ENCODE assay signal across 18 cellular contexts in genomic region chr6:25397406-25397805, GRCh38.
DNase-seq lines count a peak whose midpoint lies in the region; ATAC-seq and TF ChIP-seq lines count a peak whose summit lies in the region.
"Had no signal": no experiment of that assay in that cellular context is flagged by ENCODE, and none has a peak within 500 bp of the region (broad histone marks: within the 10 kb centered on the region; RNA-seq: fewer than 3 reads in every experiment).

No MANE protein-coding gene starts in this region.

- DNase-seq in NCI-H524 treated with DMSO at 0.1 percent for 48 hours (lab: John Stamatoyannopoulos, UW), result peak; percentile 21
- DNase-seq in NCI-H524 (lab: John Stamatoyannopoulos, UW), result no peak
- no peak for DNase-seq in WTC11 (ENCODE audit: low spot score)
- no peak for DNase-seq in neural crest cell (ENCODE audit: low read depth, low spot score)
- no peak for DNase-seq in GM19240 (ENCODE audit: insufficient read length, low spot score)
- no peak for DNase-seq in activated CD4-positive, alpha-beta T cell treated with anti-CD3 and anti-CD28 coated beads for 36 hours
- DNase-seq: DMS153, H7, MV-4-11, NCI-H1105, NCI-H1436 treated with DMSO at 0.1 percent for 48 hours, NCI-H187 treated with DMSO at 0.1 percent for 48 hours, NCI-H446 treated with DMSO at 0.1 percent for 48 hours, PC-3 had no signal

- H3K27me3 Mint-ChIP-seq in WTC11 (ENCODE audit: low read depth) (no peaks in the 10 kb centered on the region), neural crest cell (ENCODE audit: low read depth) (no peaks in the 10 kb centered on the region)
- H3K27me3 Mint-ChIP-seq in activated CD4-positive, alpha-beta T cell treated with anti-CD3 and anti-CD28 coated beads for 36 hours, result no peaks in the 10 kb centered on the region

- H3K4me3 Mint-ChIP-seq in WTC11 (no peak overlapping the region), neural crest cell (no peak overlapping the region)
- H3K4me3 Mint-ChIP-seq in activated CD4-positive, alpha-beta T cell treated with anti-CD3 and anti-CD28 coated beads for 36 hours, result no peak overlapping the region

- CTCF ChIA-PET in WTC11 (lab: Charles Lee), result no interaction called here
- CTCF ChIA-PET in activated CD4-positive, alpha-beta T cell treated with anti-CD3 and anti-CD28 coated beads for 36 hours (lab: Charles Lee), result interaction anchor here (1.0 to 1.2 kb wide), 2 partner anchors 10 to 115 kb away, joined by 3 read pairs; no protein-coding TSS in a partner anchor

- no peaks in the 10 kb centered on the region for H3K36me3 Mint-ChIP-seq in WTC11
- H3K36me3 Mint-ChIP-seq in neural crest cell (ENCODE audit: low read depth), result no peaks in the 10 kb centered on the region
- no peaks in the 10 kb centered on the region for H3K36me3 Mint-ChIP-seq in activated CD4-positive, alpha-beta T cell treated with anti-CD3 and anti-CD28 coated beads for 36 hours (ENCODE audit: low read depth)

- POLR2A ChIA-PET in WTC11 (lab: Charles Lee), result no interaction called here
- POLR2A ChIA-PET in activated CD4-positive, alpha-beta T cell treated with anti-CD3 and anti-CD28 coated beads for 36 hours (lab: Charles Lee), result no interaction called here

- peak; percentile 41; the same call in 1 of the 2 replicates for ATAC-seq in WTC11
- ATAC-seq in HG03354 (IDR thresholded peaks at IDR 0.05; ENCODE audit: poor library complexity, severe bottlenecking, unreplicated experiment), result no peak
- ATAC-seq in activated CD4-positive, alpha-beta T cell treated with anti-CD3 and anti-CD28 coated beads for 36 hours, result no peak
- no peak for ATAC-seq in HG03457 (IDR thresholded peaks at IDR 0.05; ENCODE audit: unreplicated experiment)
- ATAC-seq: K562, PC-3, SK-N-SH treated with all-trans-retinoic acid at 6 μM for 48 hours had no signal

- H3K4me1 Mint-ChIP-seq in WTC11 (peaks cover 51% of the 10 kb centered on the region), neural crest cell (peaks cover 19% of the 10 kb centered on the region)
- no peaks in the 10 kb centered on the region for H3K4me1 Mint-ChIP-seq in activated CD4-positive, alpha-beta T cell treated with anti-CD3 and anti-CD28 coated beads for 36 hours

- intact Hi-C loops in activated CD4-positive, alpha-beta T cell treated with anti-CD3 and anti-CD28 coated beads for 36 hours (cut with DNase I, micrococcal nuclease), result no loop called here

- H3K9me3 Mint-ChIP-seq in WTC11, result no peaks in the 10 kb centered on the region
- H3K9me3 Mint-ChIP-seq in neural crest cell, result peaks cover 2% of the 10 kb centered on the region
- no peaks in the 10 kb centered on the region for H3K9me3 Mint-ChIP-seq in activated CD4-positive, alpha-beta T cell treated with anti-CD3 and anti-CD28 coated beads for 36 hours (ENCODE audit: low read depth)

- H3K27ac Mint-ChIP-seq in WTC11, result no peak overlapping the region
- peak overlapping the region; percentile 81 for H3K27ac Mint-ChIP-seq in neural crest cell (ENCODE audit: unreplicated experiment)
- H3K27ac Mint-ChIP-seq in activated CD4-positive, alpha-beta T cell treated with anti-CD3 and anti-CD28 coated beads for 36 hours, result no peak overlapping the region

- TF ChIP-seq CTCF in WTC11 (IDR thresholded peaks at IDR 0.05) (no peak), neural crest cell (conservative IDR thresholded peaks at IDR 0.05) (no peak)

TF ChIP-seq in WTC11, 78 proteins besides CTCF, POLR2A, EP300 and RAD21:
- no peak for TF ChIP-seq JUN (CRISPR knock-in tag; IDR thresholded peaks at IDR 0.05)
- no peak for TF ChIP-seq CREM (CRISPR knock-in tag; IDR thresholded peaks at IDR 0.05)
- TF ChIP-seq RELA (CRISPR knock-in tag; IDR thresholded peaks at IDR 0.05; ENCODE audit: borderline replicate concordance), result no peak
- TF ChIP-seq ZNF232 (CRISPR knock-in tag; IDR thresholded peaks at IDR 0.05), result no peak
- TF ChIP-seq ARID4B (CRISPR knock-in tag; IDR thresholded peaks at IDR 0.05; ENCODE audit: borderline replicate concordance), result no peak
- TF ChIP-seq ZNF532 (CRISPR knock-in tag; IDR thresholded peaks at IDR 0.05; ENCODE audit: borderline replicate concordance), result no peak
- TF ChIP-seq FOXJ3 (CRISPR knock-in tag; IDR thresholded peaks at IDR 0.05; ENCODE audit: borderline replicate concordance), result no peak
- no peak for TF ChIP-seq GRHL2 (CRISPR knock-in tag; IDR thresholded peaks at IDR 0.05; ENCODE audit: insufficient replicate concordance, severe bottlenecking)
- no peak for TF ChIP-seq RORB (CRISPR knock-in tag; IDR thresholded peaks at IDR 0.05)
- TF ChIP-seq STAT6 (CRISPR knock-in tag; conservative IDR thresholded peaks at IDR 0.05; ENCODE audit: low read depth), result no peak
